In genomic region chr9:136581614-136582447, GRCh38 we compare ENCODE assay signal across 1 cellular context.
TF ChIP-seq lines count a peak whose summit lies in the region.

No MANE protein-coding gene starts in this region.

TF ChIP-seq in HEK293, 187 proteins besides CTCF, POLR2A, EP300 and RAD21 (continued from another document):
- TF ChIP-seq ZBTB8A (tag by site-specific recombination; IDR thresholded peaks at IDR 0.05), result no peak
- TF ChIP-seq ZNF514 (tag by site-specific recombination; IDR thresholded peaks at IDR 0.05), result no peak
- no peak for TF ChIP-seq ZBTB6 (tag by site-specific recombination; IDR thresholded peaks at IDR 0.05)
- no peak for TF ChIP-seq RBAK (tag by site-specific recombination; IDR thresholded peaks at IDR 0.05)
- 0 out of 2 replicates have a peak, but pooled peaks have one; percentile 6 for TF ChIP-seq AEBP2 (tag by site-specific recombination; IDR thresholded peaks at IDR 0.05; ENCODE audit: borderline replicate concordance)
- no peak for TF ChIP-seq ZNF623 (tag by site-specific recombination; IDR thresholded peaks at IDR 0.05)
- peak; percentile 19; the same call in 1 of the 2 replicates for TF ChIP-seq ZNF785 (tag by site-specific recombination; IDR thresholded peaks at IDR 0.05)
- TF ChIP-seq ZNF132 (tag by site-specific recombination; IDR thresholded peaks at IDR 0.05; ENCODE audit: borderline replicate concordance), result no peak
- TF ChIP-seq ZNF645 (tag by site-specific recombination; IDR thresholded peaks at IDR 0.05), result no peak
- TF ChIP-seq ZNF362 (tag by site-specific recombination; IDR thresholded peaks at IDR 0.05), result no peak
- no peak for TF ChIP-seq ZNF747 (tag by site-specific recombination; IDR thresholded peaks at IDR 0.05)
- TF ChIP-seq YY1 (tag by site-specific recombination; IDR thresholded peaks at IDR 0.05), result no peak
- no peak for TF ChIP-seq ZFP37 (tag by site-specific recombination; IDR thresholded peaks at IDR 0.05)
- 0 out of 2 replicates have a peak, but pooled peaks have one; percentile 10 for TF ChIP-seq KLF1 (tag by site-specific recombination; IDR thresholded peaks at IDR 0.05)
- no peak for TF ChIP-seq ZNF324 (tag by site-specific recombination; IDR thresholded peaks at IDR 0.05)
- no peak for TF ChIP-seq PRDM4 (tag by site-specific recombination; IDR thresholded peaks at IDR 0.05)
- TF ChIP-seq HIC1 (tag by site-specific recombination; IDR thresholded peaks at IDR 0.05), result no peak
- TF ChIP-seq ZBTB48 (tag by site-specific recombination; IDR thresholded peaks at IDR 0.05), result no peak
- no peak for TF ChIP-seq ZNF221 (tag by site-specific recombination; IDR thresholded peaks at IDR 0.05; ENCODE audit: borderline replicate concordance)
- no peak for TF ChIP-seq ZXDB (tag by site-specific recombination; IDR thresholded peaks at IDR 0.05)
- no peak for TF ChIP-seq ZNF521 (tag by site-specific recombination; IDR thresholded peaks at IDR 0.05)
- TF ChIP-seq ZNF433 (tag by site-specific recombination; IDR thresholded peaks at IDR 0.05; ENCODE audit: low read depth), result no peak
- TF ChIP-seq ZNF16 (tag by site-specific recombination; IDR thresholded peaks at IDR 0.05; ENCODE audit: low read depth), result no peak
- TF ChIP-seq ZNF223 (tag by site-specific recombination; IDR thresholded peaks at IDR 0.05), result no peak
- TF ChIP-seq ZNF707 (tag by site-specific recombination; IDR thresholded peaks at IDR 0.05), result 0 out of 2 replicates have a peak, but pooled peaks have one; percentile 11
- no peak for TF ChIP-seq ZNF311 (tag by site-specific recombination; IDR thresholded peaks at IDR 0.05; ENCODE audit: borderline replicate concordance)
- TF ChIP-seq ZNF555 (tag by site-specific recombination; conservative IDR thresholded peaks at IDR 0.05), result no peak
- TF ChIP-seq MYNN (tag by site-specific recombination; IDR thresholded peaks at IDR 0.05; ENCODE audit: borderline replicate concordance), result no peak
- TF ChIP-seq ZNF175 (tag by site-specific recombination; IDR thresholded peaks at IDR 0.05), result 0 out of 2 replicates have a peak, but pooled peaks have one; percentile 12
- peak; percentile 95 for TF ChIP-seq ZNF596 (tag by site-specific recombination; IDR thresholded peaks at IDR 0.05)
- no peak for TF ChIP-seq ZNF157 (tag by site-specific recombination; IDR thresholded peaks at IDR 0.05)
- no peak for TF ChIP-seq ZBTB44 (tag by site-specific recombination; IDR thresholded peaks at IDR 0.05)
- TF ChIP-seq ZNF501 (tag by site-specific recombination; IDR thresholded peaks at IDR 0.05), result no peak
- no peak for TF ChIP-seq ZNF2 (tag by site-specific recombination; IDR thresholded peaks at IDR 0.05)
- no peak for TF ChIP-seq ZNF544 (tag by site-specific recombination; IDR thresholded peaks at IDR 0.05)
- TF ChIP-seq ZSCAN23 (tag by site-specific recombination; IDR thresholded peaks at IDR 0.05), result no peak
- no peak for TF ChIP-seq ZNF26 (tag by site-specific recombination; IDR thresholded peaks at IDR 0.05)
